In the genomic region with DNA sequence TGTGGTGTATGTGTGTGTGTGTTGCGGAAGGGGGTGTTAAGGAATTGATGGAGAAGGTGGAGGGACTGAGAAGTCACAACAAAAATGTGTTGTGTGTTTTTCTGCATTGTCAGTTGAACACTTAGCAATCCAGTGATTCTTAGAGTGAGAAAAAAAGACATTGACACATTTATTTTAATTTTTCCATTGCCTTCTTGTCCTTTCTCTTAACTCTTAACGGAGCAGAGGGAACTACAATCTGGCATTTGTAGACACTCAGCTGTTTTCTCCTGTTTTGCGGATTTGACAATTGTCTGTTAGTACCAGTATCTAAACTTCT, we compare ENCODE assay signal across 8 cellular contexts. TPM values are rescaled to one million over a fixed set of nuclear protein-coding genes. Genes with fewer than 3 reads are reported as not detected.
A peak's percentile ranks its signal among the peaks of the same experiment; 100 is the strongest.
DNase-seq lines count a peak whose midpoint lies in the region; ATAC-seq and TF ChIP-seq lines count a peak whose summit lies in the region.

No MANE protein-coding gene starts in this region.

- H3K27me3 ChIP-seq in H7 (ENCODE audit: control insufficient read depth, insufficient read depth, low read length) (peaks cover 66% of the 10 kb centered on the region), right cardiac atrium (ENCODE audit: control insufficient read depth, insufficient read depth) (no peaks in the 10 kb centered on the region), skeletal muscle satellite cell (ENCODE audit: control insufficient read depth, insufficient read depth, low read length) (peaks cover 16% of the 10 kb centered on the region)

- H3K4me3 Mint-ChIP-seq in WTC11, result peak overlapping the region; percentile 77

- no peaks in the 10 kb centered on the region for H3K4me1 ChIP-seq in right cardiac atrium (ENCODE audit: control insufficient read depth, insufficient read depth, low read length)
- H3K4me1 ChIP-seq in skeletal muscle satellite cell (ENCODE audit: control insufficient read depth, insufficient read depth, low read length), result peaks cover 12% of the 10 kb centered on the region

- 31% methylated on average over 3 of the region's 3 CpGs for WGBS in right cardiac atrium

- H3K27me3 Mint-ChIP-seq in WTC11 (ENCODE audit: low read depth), result peaks cover 93% of the 10 kb centered on the region

- H3K36me3 ChIP-seq in H7 (replicated peaks; ENCODE audit: control insufficient read depth, insufficient read depth, low read length), result no peaks in the 10 kb centered on the region
- no peaks in the 10 kb centered on the region for H3K36me3 ChIP-seq in skeletal muscle satellite cell (ENCODE audit: insufficient read depth, low read length)

- intact Hi-C loops in right cardiac atrium (cut with DNase I), result no loop called here

- H3K27ac ChIP-seq in right cardiac atrium (ENCODE audit: low read length), result peak overlapping the region; percentile 25

- peak overlapping the region; percentile 66 for H3K4me3 ChIP-seq in H7 (ENCODE audit: insufficient read depth, low read depth, low read length)
- peak overlapping the region; percentile 69 for H3K4me3 ChIP-seq in right cardiac atrium (ENCODE audit: low read length)
- H3K4me3 ChIP-seq in skeletal muscle satellite cell (ENCODE audit: low read length), result peak overlapping the region; percentile 80

- peaks cover 33% of the 10 kb centered on the region for H3K4me1 Mint-ChIP-seq in WTC11

- no peaks in the 10 kb centered on the region for H3K9me3 ChIP-seq in right cardiac atrium (ENCODE audit: control insufficient read depth, low read length)
- H3K9me3 ChIP-seq in skeletal muscle satellite cell (replicated peaks; ENCODE audit: low read length), result no peaks in the 10 kb centered on the region

- no peak for TF ChIP-seq CTCF in WTC11 (IDR thresholded peaks at IDR 0.05)

- DNase-seq in H7, result no peak
- no peak for DNase-seq in WTC11 (ENCODE audit: low spot score)
- DNase-seq in right cardiac atrium, result no peak
- DNase-seq in putamen (ENCODE audit: low spot score), result no peak
- no peak for DNase-seq in NCI-H146 (lab: John Stamatoyannopoulos, UW)

- H3K36me3 Mint-ChIP-seq in WTC11, result no peaks in the 10 kb centered on the region

- POLR2A ChIA-PET in WTC11 (lab: Charles Lee), result interaction anchor here (0.6 to 1.3 kb wide), 2 partner anchors 11 to 142 kb away, joined by 5 to 6 read pairs; no protein-coding TSS in a partner anchor

- peak overlapping the region; percentile 97 for H3K9ac ChIP-seq in skeletal muscle satellite cell (ENCODE audit: low read depth, low read length)

- peak; percentile 7 for ATAC-seq in WTC11
- ATAC-seq in right cardiac atrium, result peak in 1 of 2 donors; percentile 36
- no peak for ATAC-seq in GM21529 (IDR thresholded peaks at IDR 0.05; ENCODE audit: unreplicated experiment)
- ATAC-seq in HG03095 (IDR thresholded peaks at IDR 0.05; ENCODE audit: unreplicated experiment), result no peak

- H3K4me2 ChIP-seq in skeletal muscle satellite cell (ENCODE audit: low read length), result peak overlapping the region; percentile 78

- CTCF ChIA-PET in WTC11 (lab: Charles Lee), result interaction anchor here (1.0 to 2.0 kb wide), 9 partner anchors 10 to 383 kb away, joined by 3 to 11 read pairs (median 4); no protein-coding TSS in a partner anchor

- no peak overlapping the region for H3K27ac Mint-ChIP-seq in WTC11

- no peaks in the 10 kb centered on the region for H3K9me3 Mint-ChIP-seq in WTC11

TF ChIP-seq in WTC11, 78 proteins besides CTCF, POLR2A, EP300 and RAD21:
- TF ChIP-seq NR3C1 (CRISPR knock-in tag; conservative IDR thresholded peaks at IDR 0.05; ENCODE audit: low read depth) (no peak), HMGA2 (CRISPR knock-in tag; IDR thresholded peaks at IDR 0.05) (no peak), FOXP1 (CRISPR knock-in tag; IDR thresholded peaks at IDR 0.05; ENCODE audit: borderline replicate concordance) (no peak), OVOL2 (CRISPR knock-in tag; IDR thresholded peaks at IDR 0.05; ENCODE audit: borderline replicate concordance) (no peak), ZNF423 (CRISPR knock-in tag; IDR thresholded peaks at IDR 0.05) (no peak)
- TF ChIP-seq, protein P1, sequence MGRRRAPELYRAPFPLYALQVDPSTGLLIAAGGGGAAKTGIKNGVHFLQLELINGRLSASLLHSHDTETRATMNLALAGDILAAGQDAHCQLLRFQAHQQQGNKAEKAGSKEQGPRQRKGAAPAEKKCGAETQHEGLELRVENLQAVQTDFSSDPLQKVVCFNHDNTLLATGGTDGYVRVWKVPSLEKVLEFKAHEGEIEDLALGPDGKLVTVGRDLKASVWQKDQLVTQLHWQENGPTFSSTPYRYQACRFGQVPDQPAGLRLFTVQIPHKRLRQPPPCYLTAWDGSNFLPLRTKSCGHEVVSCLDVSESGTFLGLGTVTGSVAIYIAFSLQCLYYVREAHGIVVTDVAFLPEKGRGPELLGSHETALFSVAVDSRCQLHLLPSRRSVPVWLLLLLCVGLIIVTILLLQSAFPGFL (CRISPR knock-in tag; IDR thresholded peaks at IDR 0.05; ENCODE audit: borderline replicate concordance), result no peak
- TF ChIP-seq, protein P2, sequence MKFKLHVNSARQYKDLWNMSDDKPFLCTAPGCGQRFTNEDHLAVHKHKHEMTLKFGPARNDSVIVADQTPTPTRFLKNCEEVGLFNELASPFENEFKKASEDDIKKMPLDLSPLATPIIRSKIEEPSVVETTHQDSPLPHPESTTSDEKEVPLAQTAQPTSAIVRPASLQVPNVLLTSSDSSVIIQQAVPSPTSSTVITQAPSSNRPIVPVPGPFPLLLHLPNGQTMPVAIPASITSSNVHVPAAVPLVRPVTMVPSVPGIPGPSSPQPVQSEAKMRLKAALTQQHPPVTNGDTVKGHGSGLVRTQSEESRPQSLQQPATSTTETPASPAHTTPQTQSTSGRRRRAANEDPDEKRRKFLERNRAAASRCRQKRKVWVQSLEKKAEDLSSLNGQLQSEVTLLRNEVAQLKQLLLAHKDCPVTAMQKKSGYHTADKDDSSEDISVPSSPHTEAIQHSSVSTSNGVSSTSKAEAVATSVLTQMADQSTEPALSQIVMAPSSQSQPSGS (CRISPR knock-in tag; IDR thresholded peaks at IDR 0.05; ENCODE audit: borderline replicate concordance, low read depth), result no peak
- TF ChIP-seq, protein P3, sequence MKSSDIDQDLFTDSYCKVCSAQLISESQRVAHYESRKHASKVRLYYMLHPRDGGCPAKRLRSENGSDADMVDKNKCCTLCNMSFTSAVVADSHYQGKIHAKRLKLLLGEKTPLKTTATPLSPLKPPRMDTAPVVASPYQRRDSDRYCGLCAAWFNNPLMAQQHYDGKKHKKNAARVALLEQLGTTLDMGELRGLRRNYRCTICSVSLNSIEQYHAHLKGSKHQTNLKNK (CRISPR knock-in tag; IDR thresholded peaks at IDR 0.05), result no peak
- TF ChIP-seq, protein P4, sequence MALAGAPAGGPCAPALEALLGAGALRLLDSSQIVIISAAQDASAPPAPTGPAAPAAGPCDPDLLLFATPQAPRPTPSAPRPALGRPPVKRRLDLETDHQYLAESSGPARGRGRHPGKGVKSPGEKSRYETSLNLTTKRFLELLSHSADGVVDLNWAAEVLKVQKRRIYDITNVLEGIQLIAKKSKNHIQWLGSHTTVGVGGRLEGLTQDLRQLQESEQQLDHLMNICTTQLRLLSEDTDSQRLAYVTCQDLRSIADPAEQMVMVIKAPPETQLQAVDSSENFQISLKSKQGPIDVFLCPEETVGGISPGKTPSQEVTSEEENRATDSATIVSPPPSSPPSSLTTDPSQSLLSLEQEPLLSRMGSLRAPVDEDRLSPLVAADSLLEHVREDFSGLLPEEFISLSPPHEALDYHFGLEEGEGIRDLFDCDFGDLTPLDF (CRISPR knock-in tag; IDR thresholded peaks at IDR 0.05), result no peak
- TF ChIP-seq, protein P5, sequence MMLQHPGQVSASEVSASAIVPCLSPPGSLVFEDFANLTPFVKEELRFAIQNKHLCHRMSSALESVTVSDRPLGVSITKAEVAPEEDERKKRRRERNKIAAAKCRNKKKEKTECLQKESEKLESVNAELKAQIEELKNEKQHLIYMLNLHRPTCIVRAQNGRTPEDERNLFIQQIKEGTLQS (CRISPR knock-in tag; conservative IDR thresholded peaks at IDR 0.05), result no peak

RNA-seq across cellular contexts. Expression of a gene that starts 0.7 kb away (rescaled TPM):
- total RNA-seq in H7 (2014; rRNA removed; shearing (Covaris generic)), result 0.48 and 0.70 TPM in 2 replicates
- total RNA-seq in WTC11 (2021) (0.33 to 0.89 TPM (median 0.73 TPM) in 3 replicates), right cardiac atrium (1 to 10 TPM; 4.0 to 7.8 (median 6.6) TPM)
- 12.7 TPM for polyA plus RNA-seq in right cardiac atrium
- 4.8 and 10.6 TPM in 2 replicates for total RNA-seq in skeletal muscle satellite cell (2012; rRNA removed)

RNA-seq across cellular contexts. Expression of a gene that starts 14.0 kb away (rescaled TPM):
- 0.03 TPM in 1 of 2 replicates, not detected in the other for total RNA-seq in H7 (2014; rRNA removed; shearing (Covaris generic))
- total RNA-seq in WTC11 (2021) (not detected in 3 replicates), right cardiac atrium (1 to 10 TPM in 1 of 4 donors, under 1 TPM in 3; 0.66 to 1.3 (median 0.81) TPM)
- 0.23 TPM for polyA plus RNA-seq in right cardiac atrium
- total RNA-seq in skeletal muscle satellite cell (2012; rRNA removed), result not detected in 2 replicates
